Comparison of ENCODE assay signal across 16 cellular contexts in the genomic region with DNA sequence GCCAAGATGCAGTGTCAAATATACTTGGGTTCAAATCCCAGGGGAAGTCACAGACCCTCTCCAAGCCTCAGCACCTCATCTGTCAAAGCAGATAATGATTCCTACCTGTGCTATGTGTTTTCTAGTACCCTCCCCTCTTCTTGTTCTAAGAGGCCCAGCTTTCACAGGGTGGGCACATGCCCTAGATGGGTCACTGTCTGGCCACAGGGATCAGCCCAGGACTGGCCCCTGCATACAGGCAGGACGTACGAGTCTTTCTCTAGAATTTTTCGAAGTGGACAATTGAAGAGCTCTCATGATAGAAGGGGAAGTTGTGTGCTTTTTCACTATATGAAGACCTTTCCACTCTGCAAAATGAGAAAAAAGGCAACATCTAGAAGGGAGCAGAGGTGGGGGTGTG. TPM values are rescaled to one million over a fixed set of nuclear protein-coding genes. Genes with fewer than 3 reads are reported as not detected.
DNase-seq lines count a peak whose midpoint lies in the region; ATAC-seq and TF ChIP-seq lines count a peak whose summit lies in the region.
"Had no signal": no experiment of that assay in that cellular context is flagged by ENCODE, and none has a peak within 500 bp of the region (broad histone marks: within the 10 kb centered on the region; RNA-seq: fewer than 3 reads in every experiment).

No MANE protein-coding gene starts in this region.

- H3K9me3 Mint-ChIP-seq in activated T-cell treated with anti-CD3 and anti-CD28 coated beads, Interleukin-2, amount 50 U/mL, for 72 hours, result no peaks in the 10 kb centered on the region
- H3K9me3 Mint-ChIP-seq in CD4-positive, alpha-beta memory T cell, result peaks cover 0 to 4% (median 0%) of the 10 kb centered on the region in 8 donors
- no peaks in the 10 kb centered on the region for H3K9me3 Mint-ChIP-seq in activated CD4-positive, alpha-beta memory T cell treated with anti-CD3 and anti-CD28 coated beads for 36 hours

- POLR2A ChIA-PET in CD4-positive, alpha-beta memory T cell (lab: Charles Lee; ENCODE audit: partially characterized antibody), result interaction anchor here (0.8 to 4.6 kb wide), 6 partner anchors 9 to 28 kb away, joined by 3 to 29 read pairs (median 5); no protein-coding TSS in a partner anchor
- POLR2A ChIA-PET in activated CD4-positive, alpha-beta memory T cell treated with anti-CD3 and anti-CD28 coated beads for 36 hours (lab: Charles Lee), result interaction anchor here (1.0 to 1.7 kb wide), 7 partner anchors 11 to 182 kb away, joined by 3 to 8 read pairs (median 6); no protein-coding TSS in a partner anchor

- WGBS in sigmoid colon, 2 donors, result 93 to 97% methylated on average over 3 of the region's 3 CpGs

- TF ChIP-seq CTCF in sigmoid colon (IDR thresholded peaks at IDR 0.05), result no peak

- no peaks in the 10 kb centered on the region for H3K36me3 ChIP-seq in CD4-positive, alpha-beta memory T cell (ENCODE audit: insufficient read depth, low read length)
- no peaks in the 10 kb centered on the region for H3K36me3 ChIP-seq in sigmoid colon

- peaks cover 64% of the 10 kb centered on the region for H3K4me1 Mint-ChIP-seq in activated T-cell treated with anti-CD3 and anti-CD28 coated beads, Interleukin-2, amount 50 U/mL, for 72 hours (ENCODE audit: low read depth)
- peaks cover 24 to 61% (median 40%) of the 10 kb centered on the region in 4 donors for H3K4me1 Mint-ChIP-seq in CD4-positive, alpha-beta memory T cell
- H3K4me1 Mint-ChIP-seq in activated CD4-positive, alpha-beta memory T cell treated with anti-CD3 and anti-CD28 coated beads for 36 hours (ENCODE audit: low read depth), result peaks cover 57% of the 10 kb centered on the region

- H3K9me3 ChIP-seq in CD4-positive, alpha-beta memory T cell (ENCODE audit: control insufficient read depth in 1 of 2, low read length in 2 of 2), result no peaks in the 10 kb centered on the region
- no peaks in the 10 kb centered on the region for H3K9me3 ChIP-seq in sigmoid colon

- peaks cover 32% of the 10 kb centered on the region for H3K4me1 ChIP-seq in CD4-positive, alpha-beta memory T cell (ENCODE audit: insufficient read depth, low read length)
- no peaks in the 10 kb centered on the region for H3K4me1 ChIP-seq in sigmoid colon

- no peaks in the 10 kb centered on the region for H3K27me3 Mint-ChIP-seq in activated T-cell treated with anti-CD3 and anti-CD28 coated beads, Interleukin-2, amount 50 U/mL, for 72 hours (ENCODE audit: low read depth)
- H3K27me3 Mint-ChIP-seq in CD4-positive, alpha-beta memory T cell, result no peaks in the 10 kb centered on the region
- no peaks in the 10 kb centered on the region for H3K27me3 Mint-ChIP-seq in activated CD4-positive, alpha-beta memory T cell treated with anti-CD3 and anti-CD28 coated beads for 36 hours

- CTCF ChIA-PET in CD4-positive, alpha-beta memory T cell (lab: Charles Lee; ENCODE audit: partially characterized antibody), result no interaction called here
- CTCF ChIA-PET in activated CD4-positive, alpha-beta memory T cell treated with anti-CD3 and anti-CD28 coated beads for 36 hours (lab: Charles Lee), result interaction anchor here (0.6 to 1.1 kb wide), 3 partner anchors 9 to 325 kb away, joined by 3 to 5 read pairs (median 5); no protein-coding TSS in a partner anchor

- peak; percentile 1 to 4 for ATAC-seq in activated T-cell treated with anti-CD3 and anti-CD28 coated beads, Interleukin-2, amount 50 U/mL, for 72 hours (replicated peaks in 1 of 2)
- ATAC-seq: HepG2 had no signal

- TF ChIP-seq POLR2A in sigmoid colon (IDR thresholded peaks at IDR 0.05), result no peak

- intact Hi-C loops in CD4-positive, alpha-beta memory T cell (cut with micrococcal nuclease), result no loop called here
- intact Hi-C loops in activated CD4-positive, alpha-beta memory T cell treated with anti-CD3 and anti-CD28 coated beads for 36 hours (cut with micrococcal nuclease), result loop anchor here (1.0 kb wide), 5 partner anchors 9 to 182 kb away; no protein-coding TSS in a partner anchor
- intact Hi-C loops in sigmoid colon (cut with DNase I), result no loop called here

- H3K27ac Mint-ChIP-seq in activated T-cell treated with anti-CD3 and anti-CD28 coated beads, Interleukin-2, amount 50 U/mL, for 72 hours, result peak overlapping the region; percentile 47
- H3K27ac Mint-ChIP-seq in CD4-positive, alpha-beta memory T cell, result peak overlapping the region in 6 of 7 donors; percentile 72 to 95 (median 88)
- peak overlapping the region; percentile 88 for H3K27ac Mint-ChIP-seq in activated CD4-positive, alpha-beta memory T cell treated with anti-CD3 and anti-CD28 coated beads for 36 hours
- H3K27ac Mint-ChIP-seq: HFFc6 had no signal

- TF ChIP-seq EP300 in sigmoid colon (IDR thresholded peaks at IDR 0.05), result no peak

- peaks cover 1 to 2% of the 10 kb centered on the region in 2 donors for H3K36me3 Mint-ChIP-seq in activated T-cell treated with anti-CD3 and anti-CD28 coated beads, Interleukin-2, amount 50 U/mL, for 72 hours (ENCODE audit: insufficient read depth in 2 of 2)
- no peaks in the 10 kb centered on the region for H3K36me3 Mint-ChIP-seq in CD4-positive, alpha-beta memory T cell
- H3K36me3 Mint-ChIP-seq in activated CD4-positive, alpha-beta memory T cell treated with anti-CD3 and anti-CD28 coated beads for 36 hours, result no peaks in the 10 kb centered on the region

- H3K27me3 ChIP-seq in CD4-positive, alpha-beta memory T cell (ENCODE audit: insufficient read depth, low read length), result no peaks in the 10 kb centered on the region
- no peaks in the 10 kb centered on the region for H3K27me3 ChIP-seq in sigmoid colon

- H3K4me3 ChIP-seq in CD4-positive, alpha-beta memory T cell (ENCODE audit: low read length in 2 of 2), result no peak overlapping the region
- H3K4me3 ChIP-seq in sigmoid colon, result no peak overlapping the region

- no peak overlapping the region for H3K27ac ChIP-seq in CD4-positive, alpha-beta memory T cell (ENCODE audit: low read depth, low read length)
- H3K27ac ChIP-seq in sigmoid colon, result no peak overlapping the region

- peak overlapping the region; percentile 46 to 60 for H3K4me3 Mint-ChIP-seq in activated T-cell treated with anti-CD3 and anti-CD28 coated beads, Interleukin-2, amount 50 U/mL, for 72 hours
- no peak overlapping the region for H3K4me3 Mint-ChIP-seq in CD4-positive, alpha-beta memory T cell
- H3K4me3 Mint-ChIP-seq in activated CD4-positive, alpha-beta memory T cell treated with anti-CD3 and anti-CD28 coated beads for 36 hours, result no peak overlapping the region
- H3K4me3 Mint-ChIP-seq: HFFc6 had no signal

- no peak for DNase-seq in activated T-cell treated with anti-CD3 and anti-CD28 coated beads, Interleukin-2, amount 50 U/mL, for 72 hours
- DNase-seq in activated T-cell treated with anti-CD3 and anti-CD28 coated beads, Interleukin-2, amount 50 U/mL, for 1 hour, result no peak
- DNase-seq in CD4-positive, alpha-beta memory T cell, result no peak
- no peak for DNase-seq in activated CD4-positive, alpha-beta memory T cell treated with anti-CD3 and anti-CD28 coated beads for 36 hours
- DNase-seq in sigmoid colon, result peak; percentile 43
- no peak for DNase-seq in ecto neural progenitor cell (ENCODE audit: low spot score)
- DNase-seq in NCI-H1092 treated with DMSO at 0.1 percent for 48 hours (lab: John Stamatoyannopoulos, UW), result no peak
- DNase-seq: ACHN, AML-193, DND-41, HFFc6, KG1, NCI-H1436, NCI-H2029 treated with DMSO at 0.1 percent for 48 hours, NCI-H774 had no signal

RNA-seq across cellular contexts. Expression of gene ARL4C, which starts 22.2 kb away (rescaled TPM):
- 10 to 100 TPM; 52.9 to 53.7 TPM for total RNA-seq in activated T-cell treated with anti-CD3 and anti-CD28 coated beads, Interleukin-2, amount 50 U/mL, for 72 hours
- total RNA-seq in CD4-positive, alpha-beta memory T cell, result 100 to 1,000 TPM; 225 to 239 TPM
- 100 to 1,000 TPM; 136 to 149 TPM for polyA plus RNA-seq in CD4-positive, alpha-beta memory T cell
- total RNA-seq in activated CD4-positive, alpha-beta memory T cell treated with anti-CD3 and anti-CD28 coated beads for 36 hours, result 10 to 100 TPM; 44.4 to 44.7 TPM
- total RNA-seq in sigmoid colon, result 1 to 10 TPM; 7.2 to 8.9 (median 8.4) TPM
- polyA plus RNA-seq in sigmoid colon, result 10 to 100 TPM in 1 of 3 donors, 1 to 10 TPM in 2; 4.8 to 15.8 (median 8.3) TPM

Comparison
In these comparisons a context has a peak if more than half of its experiments do, and no peak if none do; other contexts are left out.
1. H3K4me3 Mint-ChIP-seq: peak in activated T-cell treated with anti-CD3 and anti-CD28 coated beads, Interleukin-2, amount 50 U/mL, for 72 hours (2 of 2); none in CD4-positive, alpha-beta memory T cell (0 of 8) and activated CD4-positive, alpha-beta memory T cell treated with anti-CD3 and anti-CD28 coated beads for 36 hours (single experiment).
2. RNA of gene ARL4C, which starts 22.2 kb away (total RNA-seq): 225 to 239 TPM in CD4-positive, alpha-beta memory T cell, 52.9 to 53.7 TPM in activated T-cell treated with anti-CD3 and anti-CD28 coated beads, Interleukin-2, amount 50 U/mL, for 72 hours and 44.4 to 44.7 TPM in activated CD4-positive, alpha-beta memory T cell treated with anti-CD3 and anti-CD28 coated beads for 36 hours; 7.2 to 8.9 TPM in sigmoid colon; every median in the first group is over 4 times any median in the second.
3. Peak in every context shown above with its lines, with median percentiles within 50 percentile points of each other: H3K27ac Mint-ChIP-seq.